ENCODE assay signal across 8 cellular contexts in genomic region chr12:113220593-113221180, GRCh38. TPM values are rescaled to one million over a fixed set of nuclear protein-coding genes. Genes with fewer than 3 reads are reported as not detected.
DNase-seq lines count a peak whose midpoint lies in the region; ATAC-seq, FAIRE-seq and TF ChIP-seq lines count a peak whose summit lies in the region.

No MANE protein-coding gene starts in this region.

- TF ChIP-seq EP300 in HepG2 (IDR thresholded peaks at IDR 0.05; ENCODE audit: low read depth in 2 of 2, low read length in 2 of 2) = no peak
- no peak for TF ChIP-seq EP300 in HepG2 (CRISPR knock-in tag; IDR thresholded peaks at IDR 0.05; ENCODE audit: borderline replicate concordance)

- peak; percentile 100 for FAIRE-seq in HepG2 (lab: Jason Lieb, UNC)

- no peaks in the 10 kb centered on the region for H3K27me3 ChIP-seq in HepG2 (ENCODE audit: control insufficient read depth in 1 of 2, insufficient read depth in 2 of 2, low read length in 2 of 2)
- no peaks in the 10 kb centered on the region for H3K27me3 ChIP-seq in upper lobe of right lung

- H2AFZ ChIP-seq in HepG2 (ENCODE audit: low read length) = peak overlapping the region; percentile 42

- no TSS peak for BruUV-seq in HepG2 (replicated peaks; lab: Mats Ljungman, UMichigan)

- ATAC-seq in HG03064 (IDR thresholded peaks at IDR 0.05; ENCODE audit: low read depth, unreplicated experiment) = peak; percentile 1
- no peak; the same call in 2 of the 3 replicates for ATAC-seq in HepG2
- ATAC-seq in upper lobe of right lung = no peak

- no peaks in the 10 kb centered on the region for H3K36me3 ChIP-seq in HepG2 (replicated peaks in 1 of 2; ENCODE audit: control insufficient read depth in 1 of 2, insufficient read depth in 2 of 2, low read length in 2 of 2)
- no peaks in the 10 kb centered on the region for H3K36me3 ChIP-seq in upper lobe of right lung

- peak overlapping the region; percentile 48 for H3K27ac ChIP-seq in HepG2 (ENCODE audit: extremely low read length, insufficient read depth, low read length)
- H3K27ac ChIP-seq in upper lobe of right lung = peak overlapping the region; percentile 81

- H3K36me3 Mint-ChIP-seq in activated T-helper 2 cell treated with anti-CD3 and anti-CD28 coated beads, Interferon-gamma antibody, Interleukin-2, Interleukin-4, amounts not matched to agents 10 μg/mL and 5 μg/mL and 100 μg/mL, durations not matched to agents 14 hours and 24 hours and 36 hours (ENCODE audit: low read depth) = no peaks in the 10 kb centered on the region

- no peaks in the 10 kb centered on the region for H3K9me3 Mint-ChIP-seq in activated T-helper 2 cell treated with anti-CD3 and anti-CD28 coated beads, Interferon-gamma antibody, Interleukin-2, Interleukin-4, amounts not matched to agents 10 μg/mL and 5 μg/mL and 100 μg/mL, durations not matched to agents 14 hours and 24 hours and 36 hours

- POLR2A ChIA-PET in HepG2 (lab: Yijun Ruan, JAX) = interaction anchor here (0.9 to 4.2 kb wide), 14 partner anchors 8 to 205 kb away, joined by 3 to 55 read pairs (median 7); partner anchors contain the start of genes DDX54, RITA1 and SLC8B1

- peak overlapping the region; percentile 85 for H3K4me2 ChIP-seq in HepG2 (ENCODE audit: low read depth, low read length)

- H3K4me1 Mint-ChIP-seq in activated T-helper 2 cell treated with anti-CD3 and anti-CD28 coated beads, Interferon-gamma antibody, Interleukin-2, Interleukin-4, amounts not matched to agents 10 μg/mL and 5 μg/mL and 100 μg/mL, durations not matched to agents 14 hours and 24 hours and 36 hours (ENCODE audit: low read depth) = peaks cover 39% of the 10 kb centered on the region

- intact Hi-C loops in activated T-helper 2 cell treated with anti-CD3 and anti-CD28 coated beads, Interferon-gamma antibody, Interleukin-2, Interleukin-4, amounts not matched to agents 10 μg/mL and 5 μg/mL and 100 μg/mL, durations not matched to agents 14 hours and 24 hours and 36 hours (cut with micrococcal nuclease) = loop anchor here (1.0 to 5.0 kb wide), 5 partner anchors 10 to 137 kb away; partner anchors contain the start of genes DDX54, PLBD2, RITA1 and SLC8B1
- intact Hi-C loops in HepG2 (cut with micrococcal nuclease; ENCODE audit: unreplicated experiment) = loop anchor here (1.0 to 2.0 kb wide), 4 partner anchors 35 to 205 kb away; partner anchors contain the start of genes DDX54 and RITA1
- intact Hi-C loops in upper lobe of right lung (cut with DNase I) = no loop called here

- H3K4me3 Mint-ChIP-seq in activated T-helper 2 cell treated with anti-CD3 and anti-CD28 coated beads, Interferon-gamma antibody, Interleukin-2, Interleukin-4, amounts not matched to agents 10 μg/mL and 5 μg/mL and 100 μg/mL, durations not matched to agents 14 hours and 24 hours and 36 hours (ENCODE audit: low read depth) = peak overlapping the region; percentile 94

- H3K4me3 ChIP-seq in HepG2 (replicated peaks in 1 of 3; ENCODE audit: insufficient read depth in 1 of 3, low read depth in 2 of 3, low read length in 3 of 3) = peak overlapping the region; percentile 67 to 89 (median 79)
- H3K4me3 ChIP-seq in upper lobe of right lung = peak overlapping the region; percentile 65

- H3K27ac Mint-ChIP-seq in activated T-helper 2 cell treated with anti-CD3 and anti-CD28 coated beads, Interferon-gamma antibody, Interleukin-2, Interleukin-4, amounts not matched to agents 10 μg/mL and 5 μg/mL and 100 μg/mL, durations not matched to agents 14 hours and 24 hours and 36 hours = peak overlapping the region; percentile 81

- TF ChIP-seq POLR2A in HepG2 (IDR thresholded peaks at IDR 0.05; ENCODE audit: insufficient read depth in 1 of 2, low read depth in 2 of 2, low read length in 2 of 2) = peak in 1 of 2 experiments; percentile 17; a peak in 1 of 4 replicates

- CTCF ChIA-PET in HepG2 (lab: Yijun Ruan, JAX; ENCODE audit: low intra/inter-chr PET ratio, low total read pairs) = no interaction called here

- no peak for TF ChIP-seq RAD21 in HepG2 (CRISPR knock-in tag; IDR thresholded peaks at IDR 0.05)

- H3K9me3 ChIP-seq in HepG2 (ENCODE audit: low read length) (no peaks in the 10 kb centered on the region), upper lobe of right lung (no peaks in the 10 kb centered on the region)

- TF ChIP-seq CTCF in HepG2 (CRISPR knock-in tag; IDR thresholded peaks at IDR 0.05) = no peak
- no peak for TF ChIP-seq CTCF in upper lobe of right lung (IDR thresholded peaks at IDR 0.05)

- in situ Hi-C loops in HepG2 (cut with HindIII; ENCODE audit: extremely low pct_ligation_motif_present, low pct_unique_long_range_greater_than_20kb) = no loop called here

- peak; percentile 19 for DNase-seq in COR-L47 (lab: John Stamatoyannopoulos, UW)
- DNase-seq in activated T-helper 2 cell treated with anti-CD3 and anti-CD28 coated beads, Interferon-gamma antibody, Interleukin-2, Interleukin-4, amounts not matched to agents 10 μg/mL and 5 μg/mL and 100 μg/mL, durations not matched to agents 14 hours and 24 hours and 36 hours (ENCODE audit: low spot score) = no peak
- no peak for DNase-seq in HepG2 (ENCODE audit: low spot score)
- no peak for DNase-seq in upper lobe of right lung
- DNase-seq in activated CD4-positive, CD25-positive, alpha-beta regulatory T cell treated with anti-CD3 and anti-CD28 coated beads, Interleukin-2, amount 50 U/mL, for 72 hours = no peak
- DNase-seq in stimulated activated CD4-positive, alpha-beta T cell treated with anti-CD3 and anti-CD28 coated beads, Interleukin-4, amount 100 ng/mL, for 4 hours = no peak
- DNase-seq in NCI-H446 treated with DMSO at 0.1 percent for 48 hours (lab: John Stamatoyannopoulos, UW) = no peak

- peaks cover 13% of the 10 kb centered on the region for H3K79me2 ChIP-seq in HepG2 (ENCODE audit: insufficient read depth, low read length)

- peak overlapping the region; percentile 69 for H3K9ac ChIP-seq in HepG2 (ENCODE audit: insufficient read depth, low read depth, low read length)

- H3K4me1 ChIP-seq in HepG2 (ENCODE audit: insufficient read depth, low read length) = peaks cover 46% of the 10 kb centered on the region
- peaks cover 32% of the 10 kb centered on the region for H3K4me1 ChIP-seq in upper lobe of right lung

- no peaks in the 10 kb centered on the region for H4K20me1 ChIP-seq in HepG2 (ENCODE audit: insufficient read depth, low read length)

- 1% methylated on average over 23 of the region's 23 CpGs for WGBS in HepG2 (ENCODE audit: low lambda C conversion rate)

- no peaks in the 10 kb centered on the region for H3K27me3 Mint-ChIP-seq in activated T-helper 2 cell treated with anti-CD3 and anti-CD28 coated beads, Interferon-gamma antibody, Interleukin-2, Interleukin-4, amounts not matched to agents 10 μg/mL and 5 μg/mL and 100 μg/mL, durations not matched to agents 14 hours and 24 hours and 36 hours (ENCODE audit: low read depth)

RNA-seq across cellular contexts. Expression of gene TPCN1, which starts 0.6 kb away (rescaled TPM):
- 44.9 and 47.5 TPM in 2 replicates for total RNA-seq in activated T-helper 2 cell treated with anti-CD3 and anti-CD28 coated beads, Interferon-gamma antibody, Interleukin-2, Interleukin-4, amounts not matched to agents 10 μg/mL and 5 μg/mL and 100 μg/mL, durations not matched to agents 14 hours and 24 hours and 36 hours
- total RNA-seq in HepG2 (2016; rRNA removed; fragmentation: Illumina TruSeq; extraction: Trizol) (3.8 and 8.0 TPM in 2 replicates), upper lobe of right lung (51.9 TPM)
- total RNA-seq in HepG2 (2016; cell fraction: cytosol; rRNA removed; fragmentation: Illumina TruSeq; extraction: Trizol; ENCODE audit: low read depth) = 4.4 and 4.6 TPM in 2 replicates
- total RNA-seq in HepG2 (2016; cell fraction: insoluble cytoplasmic fraction; rRNA removed; fragmentation: Illumina TruSeq; extraction: Trizol) = 3.0 and 10.0 TPM in 2 replicates
- total RNA-seq in HepG2 (2016; cell fraction: membrane; rRNA removed; fragmentation: Illumina TruSeq; extraction: Trizol) = 4.2 and 4.5 TPM in 2 replicates
- 12.3 and 15.7 TPM in 2 replicates for total RNA-seq in HepG2 (2016; cell fraction: nucleus; rRNA removed; fragmentation: Illumina TruSeq; extraction: Trizol)
- 26.8 and 33.5 TPM in 2 replicates for polyA plus RNA-seq in HepG2 (2011; rRNA removed)
- 10.3 and 10.4 TPM in 2 replicates for polyA plus RNA-seq in HepG2 (2011; cell fraction: cytosol; rRNA removed)
- 183 and 201 TPM in 2 replicates for polyA plus RNA-seq in HepG2 (2011; cell fraction: nucleus; rRNA removed)
- polyA plus RNA-seq in HepG2 (2012) = 18.0 and 21.8 TPM in 2 replicates
- 0.84 and 1.4 TPM in 2 replicates for polyA plus RNA-seq in HepG2 (2016; cell fraction: cytosol; fragmentation: Illumina TruSeq; extraction: Trizol; ENCODE audit: low read depth)
- 3.5 and 4.1 TPM in 2 replicates for polyA plus RNA-seq in HepG2 (2016; cell fraction: insoluble cytoplasmic fraction; fragmentation: Illumina TruSeq; extraction: Trizol; ENCODE audit: low read depth)
- polyA plus RNA-seq in HepG2 (2016; cell fraction: membrane; fragmentation: Illumina TruSeq; extraction: Trizol; ENCODE audit: low read depth) = 2.5 and 2.8 TPM in 2 replicates
- polyA plus RNA-seq in HepG2 (2016; cell fraction: nucleus; fragmentation: Illumina TruSeq; extraction: Trizol; ENCODE audit: insufficient read depth, low read depth) = 42.1 and 42.8 TPM in 2 replicates
- 40.0 and 48.9 TPM in 2 replicates for polyA minus RNA-seq in HepG2 (2011; rRNA and poly(A)+ RNA removed; ENCODE audit: low replicate concordance)
- polyA minus RNA-seq in HepG2 (2011; cell fraction: cytosol; rRNA and poly(A)+ RNA removed) = 7.3 and 9.8 TPM in 2 replicates
- polyA minus RNA-seq in HepG2 (2011; cell fraction: nucleus; rRNA and poly(A)+ RNA removed) = 45.8 and 47.1 TPM in 2 replicates

RNA-seq across cellular contexts. Expression of gene RITA1, which starts 35.2 kb away (rescaled TPM):
- 26.8 and 27.2 TPM in 2 replicates for total RNA-seq in activated T-helper 2 cell treated with anti-CD3 and anti-CD28 coated beads, Interferon-gamma antibody, Interleukin-2, Interleukin-4, amounts not matched to agents 10 μg/mL and 5 μg/mL and 100 μg/mL, durations not matched to agents 14 hours and 24 hours and 36 hours
- 28.1 and 28.9 TPM in 2 replicates for total RNA-seq in HepG2 (2016; rRNA removed; fragmentation: Illumina TruSeq; extraction: Trizol)
- 34.7 and 44.4 TPM in 2 replicates for total RNA-seq in HepG2 (2016; cell fraction: cytosol; rRNA removed; fragmentation: Illumina TruSeq; extraction: Trizol; ENCODE audit: low read depth)
- total RNA-seq in HepG2 (2016; cell fraction: insoluble cytoplasmic fraction; rRNA removed; fragmentation: Illumina TruSeq; extraction: Trizol) = 25.7 and 31.1 TPM in 2 replicates
- 58.4 and 67.9 TPM in 2 replicates for total RNA-seq in HepG2 (2016; cell fraction: membrane; rRNA removed; fragmentation: Illumina TruSeq; extraction: Trizol)
- total RNA-seq in HepG2 (2016; cell fraction: nucleus; rRNA removed; fragmentation: Illumina TruSeq; extraction: Trizol) = 16.2 and 17.8 TPM in 2 replicates
- 12.4 and 14.3 TPM in 2 replicates for polyA plus RNA-seq in HepG2 (2011; rRNA removed)
- polyA plus RNA-seq in HepG2 (2011; cell fraction: cytosol; rRNA removed) = 13.8 and 16.3 TPM in 2 replicates
- 8.9 and 10.1 TPM in 2 replicates for polyA plus RNA-seq in HepG2 (2011; cell fraction: nucleus; rRNA removed)
- 8.6 and 10.6 TPM in 2 replicates for polyA plus RNA-seq in HepG2 (2012)
- 48.9 and 64.2 TPM in 2 replicates for polyA plus RNA-seq in HepG2 (2016; cell fraction: cytosol; fragmentation: Illumina TruSeq; extraction: Trizol; ENCODE audit: low read depth)
- 35.7 and 37.7 TPM in 2 replicates for polyA plus RNA-seq in HepG2 (2016; cell fraction: insoluble cytoplasmic fraction; fragmentation: Illumina TruSeq; extraction: Trizol; ENCODE audit: low read depth)
- 64.3 and 73.8 TPM in 2 replicates for polyA plus RNA-seq in HepG2 (2016; cell fraction: membrane; fragmentation: Illumina TruSeq; extraction: Trizol; ENCODE audit: low read depth)
- 21.0 and 24.3 TPM in 2 replicates for polyA plus RNA-seq in HepG2 (2016; cell fraction: nucleus; fragmentation: Illumina TruSeq; extraction: Trizol; ENCODE audit: insufficient read depth, low read depth)
- polyA minus RNA-seq in HepG2 (2011; rRNA and poly(A)+ RNA removed; ENCODE audit: low replicate concordance) = 12.2 and 25.5 TPM in 2 replicates
- polyA minus RNA-seq in HepG2 (2011; cell fraction: cytosol; rRNA and poly(A)+ RNA removed) = 6.2 and 7.6 TPM in 2 replicates
- polyA minus RNA-seq in HepG2 (2011; cell fraction: nucleus; rRNA and poly(A)+ RNA removed) = 11.1 and 14.5 TPM in 2 replicates
- total RNA-seq in upper lobe of right lung = 16.4 TPM

RNA-seq across cellular contexts. Expression of gene DDX54, which starts 35.4 kb away (rescaled TPM):
- total RNA-seq in activated T-helper 2 cell treated with anti-CD3 and anti-CD28 coated beads, Interferon-gamma antibody, Interleukin-2, Interleukin-4, amounts not matched to agents 10 μg/mL and 5 μg/mL and 100 μg/mL, durations not matched to agents 14 hours and 24 hours and 36 hours = 115 and 118 TPM in 2 replicates
- total RNA-seq in HepG2 (2016; rRNA removed; fragmentation: Illumina TruSeq; extraction: Trizol) (45.1 and 59.7 TPM in 2 replicates), upper lobe of right lung (55.8 TPM)
- total RNA-seq in HepG2 (2016; cell fraction: cytosol; rRNA removed; fragmentation: Illumina TruSeq; extraction: Trizol; ENCODE audit: low read depth) = 5.0 and 6.8 TPM in 2 replicates
- 44.2 and 60.5 TPM in 2 replicates for total RNA-seq in HepG2 (2016; cell fraction: insoluble cytoplasmic fraction; rRNA removed; fragmentation: Illumina TruSeq; extraction: Trizol)
- 15.7 and 17.4 TPM in 2 replicates for total RNA-seq in HepG2 (2016; cell fraction: membrane; rRNA removed; fragmentation: Illumina TruSeq; extraction: Trizol)
- 30.5 and 38.6 TPM in 2 replicates for total RNA-seq in HepG2 (2016; cell fraction: nucleus; rRNA removed; fragmentation: Illumina TruSeq; extraction: Trizol)
- polyA plus RNA-seq in HepG2 (2011; rRNA removed) = 51.3 and 61.1 TPM in 2 replicates
- polyA plus RNA-seq in HepG2 (2011; cell fraction: cytosol; rRNA removed) = 33.9 and 54.0 TPM in 2 replicates
- 56.0 and 66.1 TPM in 2 replicates for polyA plus RNA-seq in HepG2 (2011; cell fraction: nucleus; rRNA removed)
- polyA plus RNA-seq in HepG2 (2012) = 29.2 and 33.1 TPM in 2 replicates
- 4.2 and 4.5 TPM in 2 replicates for polyA plus RNA-seq in HepG2 (2016; cell fraction: cytosol; fragmentation: Illumina TruSeq; extraction: Trizol; ENCODE audit: low read depth)
- polyA plus RNA-seq in HepG2 (2016; cell fraction: insoluble cytoplasmic fraction; fragmentation: Illumina TruSeq; extraction: Trizol; ENCODE audit: low read depth) = 61.6 and 69.4 TPM in 2 replicates
- 8.9 and 13.8 TPM in 2 replicates for polyA plus RNA-seq in HepG2 (2016; cell fraction: membrane; fragmentation: Illumina TruSeq; extraction: Trizol; ENCODE audit: low read depth)
- polyA plus RNA-seq in HepG2 (2016; cell fraction: nucleus; fragmentation: Illumina TruSeq; extraction: Trizol; ENCODE audit: insufficient read depth, low read depth) = 93.7 and 96.2 TPM in 2 replicates
- polyA minus RNA-seq in HepG2 (2011; rRNA and poly(A)+ RNA removed; ENCODE audit: low replicate concordance) = 67.7 and 93.0 TPM in 2 replicates
- polyA minus RNA-seq in HepG2 (2011; cell fraction: cytosol; rRNA and poly(A)+ RNA removed) = 23.5 and 27.4 TPM in 2 replicates
- polyA minus RNA-seq in HepG2 (2011; cell fraction: nucleus; rRNA and poly(A)+ RNA removed) = 26.4 and 35.3 TPM in 2 replicates
